ENCODE assay signal across 14 cellular contexts in genomic region chr18:36188912-36189311, GRCh38. TPM values are rescaled to one million over a fixed set of nuclear protein-coding genes. Genes with fewer than 3 reads are reported as not detected.
A peak's percentile ranks its signal among the peaks of the same experiment; 100 is the strongest.
DNase-seq lines count a peak whose midpoint lies in the region; ATAC-seq and TF ChIP-seq lines count a peak whose summit lies in the region.
"Had no signal": no experiment of that assay in that cellular context is flagged by ENCODE, and none has a peak within 500 bp of the region (broad histone marks: within the 10 kb centered on the region; RNA-seq: fewer than 3 reads in every experiment).

No MANE protein-coding gene starts in this region.

- BruUV-seq in PC-3 (replicated peaks; lab: Mats Ljungman, UMichigan), result no TSS peak

- H3K9ac ChIP-seq in PC-3 (ENCODE audit: low read length), result no peak overlapping the region
- H3K9ac ChIP-seq in parathyroid adenoma, result no peak overlapping the region

- no peak overlapping the region for H2AFZ ChIP-seq in PC-3 (ENCODE audit: low read length)
- peak overlapping the region; percentile 59 for H2AFZ ChIP-seq in parathyroid adenoma

- no peaks in the 10 kb centered on the region for H3F3A ChIP-seq in PC-3 (ENCODE audit: low read length, unreplicated experiment)

- no peaks in the 10 kb centered on the region for H4K20me1 ChIP-seq in PC-3 (ENCODE audit: low read length)

- H3K79me2 ChIP-seq in PC-3 (ENCODE audit: low read length), result peaks cover 28% of the 10 kb centered on the region
- H3K79me2 ChIP-seq in parathyroid adenoma, result no peaks in the 10 kb centered on the region

- H3K27ac ChIP-seq in PC-3 (ENCODE audit: low read length) (no peak overlapping the region), parathyroid adenoma (no peak overlapping the region)
- H3K27ac ChIP-seq: foreskin keratinocyte, left ventricle myocardium inferior, transverse colon had no signal

- CTCF ChIA-PET in PC-3 (lab: Charles Lee), result no interaction called here

- H3K4me3 Mint-ChIP-seq in activated T-cell treated with anti-CD3 and anti-CD28 coated beads, Interleukin-2, amount 50 U/mL, for 72 hours, result peak overlapping the region; percentile 78 to 80
- H3K4me3 Mint-ChIP-seq in activated T-cell treated with anti-CD3 and anti-CD28 coated beads, Interleukin-2, amount 50 U/mL, for 24 hours, result no peak overlapping the region

- TF ChIP-seq CTCF in PC-3 (conservative IDR thresholded peaks at IDR 0.05; ENCODE audit: low read depth, low read length), result no peak
- TF ChIP-seq CTCF in parathyroid adenoma (IDR thresholded peaks at IDR 0.05), result no peak

- POLR2A ChIA-PET in PC-3 (lab: Charles Lee; ENCODE audit: unreplicated experiment), result no interaction called here

- no peak overlapping the region for H3K27ac Mint-ChIP-seq in activated T-cell treated with anti-CD3 and anti-CD28 coated beads, Interleukin-2, amount 50 U/mL, for 72 hours
- H3K27ac Mint-ChIP-seq in activated T-cell treated with anti-CD3 and anti-CD28 coated beads, Interleukin-2, amount 50 U/mL, for 24 hours, result no peak overlapping the region

- no peak for DNase-seq in activated T-cell treated with anti-CD3 and anti-CD28 coated beads, Interleukin-2, amount 50 U/mL, for 72 hours
- no peak for DNase-seq in activated T-cell treated with anti-CD3 and anti-CD28 coated beads, Interleukin-2, amount 50 U/mL, for 24 hours
- DNase-seq in PC-3, result no peak
- DNase-seq in stimulated activated CD8-positive, alpha-beta memory T cell treated with anti-CD3 and anti-CD28 coated beads, Interleukin-4, amount 100 ng/mL, for 48 hours, result no peak
- DNase-seq in activated gamma-delta T cell treated with Interleukin-2 at 50 U/mL for 16 hours, result no peak
- DNase-seq: activated T-cell treated with anti-CD3 and anti-CD28 coated beads, Interleukin-2, amount 50 U/mL, for 48 hours; KBM-7; left ventricle myocardium inferior; transverse colon had no signal

- intact Hi-C loops in PC-3 (cut with micrococcal nuclease), result no loop called here

- no peaks in the 10 kb centered on the region for H3K27me3 ChIP-seq in PC-3 (ENCODE audit: low read length)
- no peaks in the 10 kb centered on the region for H3K27me3 ChIP-seq in parathyroid adenoma (ENCODE audit: control insufficient read depth, insufficient read depth, low read length)
- H3K27me3 ChIP-seq: foreskin keratinocyte, transverse colon had no signal

- H3K4me1 Mint-ChIP-seq in activated T-cell treated with anti-CD3 and anti-CD28 coated beads, Interleukin-2, amount 50 U/mL, for 72 hours (ENCODE audit: low read depth), result peaks cover 8% of the 10 kb centered on the region
- peaks cover 15% of the 10 kb centered on the region for H3K4me1 Mint-ChIP-seq in activated T-cell treated with anti-CD3 and anti-CD28 coated beads, Interleukin-2, amount 50 U/mL, for 24 hours (ENCODE audit: low read depth)

- peaks cover 11% of the 10 kb centered on the region for H3K4me1 ChIP-seq in PC-3 (ENCODE audit: insufficient read depth, low read length)
- peaks cover 5% of the 10 kb centered on the region for H3K4me1 ChIP-seq in parathyroid adenoma

- H3K36me3 Mint-ChIP-seq in activated T-cell treated with anti-CD3 and anti-CD28 coated beads, Interleukin-2, amount 50 U/mL, for 72 hours (ENCODE audit: insufficient read depth in 2 of 2), result no peaks in the 10 kb centered on the region
- H3K36me3 Mint-ChIP-seq in activated T-cell treated with anti-CD3 and anti-CD28 coated beads, Interleukin-2, amount 50 U/mL, for 24 hours (ENCODE audit: low read depth), result no peaks in the 10 kb centered on the region

- H3K36me3 ChIP-seq in PC-3 (ENCODE audit: low read depth, low read length) (no peaks in the 10 kb centered on the region), parathyroid adenoma (ENCODE audit: control insufficient read depth, insufficient read depth, low read length) (no peaks in the 10 kb centered on the region)
- H3K36me3 ChIP-seq: HAP-1, left ventricle myocardium inferior, transverse colon had no signal

- no peaks in the 10 kb centered on the region for H3K9me2 ChIP-seq in PC-3 (replicated peaks; ENCODE audit: low read length)

- H3K9me3 ChIP-seq in PC-3 (ENCODE audit: low read length) (no peaks in the 10 kb centered on the region), parathyroid adenoma (ENCODE audit: control insufficient read depth, low read length) (no peaks in the 10 kb centered on the region)
- H3K9me3 ChIP-seq: HAP-1, left ventricle myocardium inferior, transverse colon had no signal

- ATAC-seq in activated T-cell treated with anti-CD3 and anti-CD28 coated beads, Interleukin-2, amount 50 U/mL, for 72 hours (replicated peaks in 1 of 2), result no peak
- ATAC-seq in PC-3 (no peak), esophagus mucosa (peak; percentile 33), HG03025 (IDR thresholded peaks at IDR 0.05; ENCODE audit: low FRiP score, unreplicated experiment) (no peak)
- ATAC-seq: foreskin keratinocyte had no signal

- no peaks in the 10 kb centered on the region for H3K9me3 Mint-ChIP-seq in activated T-cell treated with anti-CD3 and anti-CD28 coated beads, Interleukin-2, amount 50 U/mL, for 72 hours
- H3K9me3 Mint-ChIP-seq in activated T-cell treated with anti-CD3 and anti-CD28 coated beads, Interleukin-2, amount 50 U/mL, for 24 hours, result no peaks in the 10 kb centered on the region

- H3K4me3 ChIP-seq in PC-3 (ENCODE audit: low read length), result peak overlapping the region; percentile 84
- no peak overlapping the region for H3K4me3 ChIP-seq in parathyroid adenoma (ENCODE audit: low read depth, low read length)

- H3K4me2 ChIP-seq in PC-3 (ENCODE audit: low read length) (peak overlapping the region; percentile 89), parathyroid adenoma (ENCODE audit: low read length) (no peak overlapping the region)

- peaks cover 30% of the 10 kb centered on the region for H3K27me3 Mint-ChIP-seq in activated T-cell treated with anti-CD3 and anti-CD28 coated beads, Interleukin-2, amount 50 U/mL, for 72 hours (ENCODE audit: low read depth)
- peaks cover 42% of the 10 kb centered on the region for H3K27me3 Mint-ChIP-seq in activated T-cell treated with anti-CD3 and anti-CD28 coated beads, Interleukin-2, amount 50 U/mL, for 24 hours

RNA-seq across cellular contexts. Expression of gene MOCOS, which starts 1.6 kb away (rescaled TPM):
- 1 to 10 TPM in 1 of 2 donors, under 1 TPM in 1; 0.22 to 1.2 TPM for total RNA-seq in activated T-cell treated with anti-CD3 and anti-CD28 coated beads, Interleukin-2, amount 50 U/mL, for 72 hours
- total RNA-seq in PC-3 (2014; rRNA removed), result 5.1 TPM in 2 replicates
- total RNA-seq in esophagus mucosa, result 16.0 TPM

RNA-seq across cellular contexts. Expression of gene ELP2, which starts 59.2 kb away (rescaled TPM):
- 100 to 1,000 TPM; 107 TPM for total RNA-seq in activated T-cell treated with anti-CD3 and anti-CD28 coated beads, Interleukin-2, amount 50 U/mL, for 72 hours
- total RNA-seq in PC-3 (2014; rRNA removed), result 24.6 and 47.3 TPM in 2 replicates
- total RNA-seq in esophagus mucosa, result 45.6 TPM

RNA-seq across cellular contexts. Expression of gene SLC39A6, which starts 59.8 kb away (rescaled TPM):
- total RNA-seq in activated T-cell treated with anti-CD3 and anti-CD28 coated beads, Interleukin-2, amount 50 U/mL, for 72 hours, result 10 to 100 TPM; 25.4 to 27.5 TPM
- total RNA-seq in PC-3 (2014; rRNA removed) (18.3 and 25.5 TPM in 2 replicates), esophagus mucosa (24.0 TPM)
